Comparison of ENCODE assay signal across 1 cellular context in genomic region chr5:43312076-43312620, GRCh38.
TF ChIP-seq lines count a peak whose summit lies in the region.

No MANE protein-coding gene starts in this region.

TF ChIP-seq in SK-N-SH, 30 proteins besides CTCF, POLR2A, EP300 and RAD21 (continued from another document):
- TF ChIP-seq, protein P1, sequence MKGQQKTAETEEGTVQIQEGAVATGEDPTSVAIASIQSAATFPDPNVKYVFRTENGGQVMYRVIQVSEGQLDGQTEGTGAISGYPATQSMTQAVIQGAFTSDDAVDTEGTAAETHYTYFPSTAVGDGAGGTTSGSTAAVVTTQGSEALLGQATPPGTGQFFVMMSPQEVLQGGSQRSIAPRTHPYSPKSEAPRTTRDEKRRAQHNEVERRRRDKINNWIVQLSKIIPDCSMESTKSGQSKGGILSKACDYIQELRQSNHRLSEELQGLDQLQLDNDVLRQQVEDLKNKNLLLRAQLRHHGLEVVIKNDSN (IDR thresholded peaks at IDR 0.05; ENCODE audit: borderline replicate concordance, low read depth): no peak
- no peak for TF ChIP-seq TCF12 (IDR thresholded peaks at IDR 0.05)
- TF ChIP-seq, protein P2, sequence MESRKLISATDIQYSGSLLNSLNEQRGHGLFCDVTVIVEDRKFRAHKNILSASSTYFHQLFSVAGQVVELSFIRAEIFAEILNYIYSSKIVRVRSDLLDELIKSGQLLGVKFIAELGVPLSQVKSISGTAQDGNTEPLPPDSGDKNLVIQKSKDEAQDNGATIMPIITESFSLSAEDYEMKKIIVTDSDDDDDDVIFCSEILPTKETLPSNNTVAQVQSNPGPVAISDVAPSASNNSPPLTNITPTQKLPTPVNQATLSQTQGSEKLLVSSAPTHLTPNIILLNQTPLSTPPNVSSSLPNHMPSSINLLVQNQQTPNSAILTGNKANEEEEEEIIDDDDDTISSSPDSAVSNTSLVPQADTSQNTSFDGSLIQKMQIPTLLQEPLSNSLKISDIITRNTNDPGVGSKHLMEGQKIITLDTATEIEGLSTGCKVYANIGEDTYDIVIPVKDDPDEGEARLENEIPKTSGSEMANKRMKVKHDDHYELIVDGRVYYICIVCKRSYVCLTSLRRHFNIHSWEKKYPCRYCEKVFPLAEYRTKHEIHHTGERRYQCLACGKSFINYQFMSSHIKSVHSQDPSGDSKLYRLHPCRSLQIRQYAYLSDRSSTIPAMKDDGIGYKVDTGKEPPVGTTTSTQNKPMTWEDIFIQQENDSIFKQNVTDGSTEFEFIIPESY (IDR thresholded peaks at IDR 0.05; ENCODE audit: borderline replicate concordance, low read depth): no peak
- no peak for TF ChIP-seq TAF1 (IDR thresholded peaks at IDR 0.05; ENCODE audit: borderline replicate concordance, low read depth, low read length)
- TF ChIP-seq YY1 (IDR thresholded peaks at IDR 0.05; ENCODE audit: low read depth): no peak
- no peak for TF ChIP-seq GABPA (IDR thresholded peaks at IDR 0.05; ENCODE audit: low read depth)
- no peak for TF ChIP-seq RCOR1 (IDR thresholded peaks at IDR 0.05; ENCODE audit: low read length)
- TF ChIP-seq, protein P3, sequence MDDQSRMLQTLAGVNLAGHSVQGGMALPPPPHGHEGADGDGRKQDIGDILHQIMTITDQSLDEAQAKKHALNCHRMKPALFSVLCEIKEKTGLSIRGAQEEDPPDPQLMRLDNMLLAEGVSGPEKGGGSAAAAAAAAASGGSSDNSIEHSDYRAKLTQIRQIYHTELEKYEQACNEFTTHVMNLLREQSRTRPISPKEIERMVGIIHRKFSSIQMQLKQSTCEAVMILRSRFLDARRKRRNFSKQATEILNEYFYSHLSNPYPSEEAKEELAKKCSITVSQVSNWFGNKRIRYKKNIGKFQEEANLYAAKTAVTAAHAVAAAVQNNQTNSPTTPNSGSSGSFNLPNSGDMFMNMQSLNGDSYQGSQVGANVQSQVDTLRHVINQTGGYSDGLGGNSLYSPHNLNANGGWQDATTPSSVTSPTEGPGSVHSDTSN (IDR thresholded peaks at IDR 0.05): no peak
- no peak for TF ChIP-seq TEAD4 (IDR thresholded peaks at IDR 0.05; ENCODE audit: borderline replicate concordance, insufficient read depth)
- no peak for TF ChIP-seq ELF1 (IDR thresholded peaks at IDR 0.05)
- TF ChIP-seq, protein P4, sequence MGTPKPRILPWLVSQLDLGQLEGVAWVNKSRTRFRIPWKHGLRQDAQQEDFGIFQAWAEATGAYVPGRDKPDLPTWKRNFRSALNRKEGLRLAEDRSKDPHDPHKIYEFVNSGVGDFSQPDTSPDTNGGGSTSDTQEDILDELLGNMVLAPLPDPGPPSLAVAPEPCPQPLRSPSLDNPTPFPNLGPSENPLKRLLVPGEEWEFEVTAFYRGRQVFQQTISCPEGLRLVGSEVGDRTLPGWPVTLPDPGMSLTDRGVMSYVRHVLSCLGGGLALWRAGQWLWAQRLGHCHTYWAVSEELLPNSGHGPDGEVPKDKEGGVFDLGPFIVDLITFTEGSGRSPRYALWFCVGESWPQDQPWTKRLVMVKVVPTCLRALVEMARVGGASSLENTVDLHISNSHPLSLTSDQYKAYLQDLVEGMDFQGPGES (IDR thresholded peaks at IDR 0.05; ENCODE audit: low read depth, low read length): no peak
TF ChIP-seq in SK-N-SH: peak in this region for 0.
